Comparison of ENCODE assay signal across 9 cellular contexts in genomic region chr1:19341201-19342076, GRCh38. TPM values are rescaled to one million over a fixed set of nuclear protein-coding genes. Genes with fewer than 3 reads are reported as not detected.
DNase-seq lines count a peak whose midpoint lies in the region; ATAC-seq and TF ChIP-seq lines count a peak whose summit lies in the region.
"Had no signal": no experiment of that assay in that cellular context is flagged by ENCODE, and none has a peak within 500 bp of the region (broad histone marks: within the 10 kb centered on the region; RNA-seq: fewer than 3 reads in every experiment).

No MANE protein-coding gene starts in this region.

- H3K36me3 ChIP-seq in Caco-2 (ENCODE audit: control insufficient read depth, insufficient read depth, low read length) = peaks cover 3% of the 10 kb centered on the region; the same call in 1 of the 2 replicates
- H3K36me3 ChIP-seq in HUES48 (ENCODE audit: control insufficient read depth, insufficient read depth, low read length) = peaks cover 45% of the 10 kb centered on the region
- H3K36me3 ChIP-seq in SK-N-MC (ENCODE audit: insufficient read depth, low read length) = no peaks in the 10 kb centered on the region; the same call in 1 of the 2 replicates
- peaks cover 73% of the 10 kb centered on the region for H3K36me3 ChIP-seq in upper lobe of right lung

- peak; percentile 82 for ATAC-seq in upper lobe of right lung
- ATAC-seq in HG03159 (IDR thresholded peaks at IDR 0.05; ENCODE audit: unreplicated experiment) = no peak

- H3K9me3 ChIP-seq in Caco-2 (no peaks in the 10 kb centered on the region), HUES48 (ENCODE audit: control insufficient read depth, insufficient read depth, low read length) (no peaks in the 10 kb centered on the region), SK-N-MC (ENCODE audit: low read depth, low read length) (no peaks in the 10 kb centered on the region), upper lobe of right lung (no peaks in the 10 kb centered on the region)

- CTCF ChIA-PET in Caco-2 (lab: Charles Lee) = interaction anchor here (0.9 to 1.4 kb wide), 2 partner anchors 23 to 309 kb away, joined by 3 to 4 read pairs; no protein-coding TSS in a partner anchor
- CTCF ChIA-PET in activated naive CD4-positive, alpha-beta T cell treated with anti-CD3 and anti-CD28 coated beads for 36 hours (lab: Charles Lee) = interaction anchor here (0.5 to 1.8 kb wide), 8 partner anchors 21 to 320 kb away, joined by 3 to 6 read pairs (median 3); partner anchors contain the start of genes EMC1 and MRTO4

- H3K4me3 Mint-ChIP-seq in Caco-2 (ENCODE audit: unreplicated experiment) = no peak overlapping the region
- no peak overlapping the region for H3K4me3 Mint-ChIP-seq in activated naive CD4-positive, alpha-beta T cell treated with anti-CD3 and anti-CD28 coated beads for 36 hours
- H3K4me3 Mint-ChIP-seq: T-helper 1 cell treated with Interleukin-12 subunit alpha and Interleukin-12 subunit beta and Interleukin-4 antibody, amounts not matched to agents 30 μg/mL and 1 μg/mL, for 36 hours had no signal

- H3K27ac ChIP-seq in HUES48 (ENCODE audit: low read depth, low read length) (peak overlapping the region; percentile 29), SK-N-MC (no peak overlapping the region), upper lobe of right lung (no peak overlapping the region)

- H3K4me1 Mint-ChIP-seq in Caco-2 (ENCODE audit: low read depth, unreplicated experiment) = peaks cover 6% of the 10 kb centered on the region
- H3K4me1 Mint-ChIP-seq in activated naive CD4-positive, alpha-beta T cell treated with anti-CD3 and anti-CD28 coated beads for 36 hours (ENCODE audit: low read depth) = peaks cover 10% of the 10 kb centered on the region

- H3K27ac Mint-ChIP-seq in Caco-2 (ENCODE audit: unreplicated experiment) = no peak overlapping the region
- no peak overlapping the region for H3K27ac Mint-ChIP-seq in activated naive CD4-positive, alpha-beta T cell treated with anti-CD3 and anti-CD28 coated beads for 36 hours
- H3K27ac Mint-ChIP-seq: T-helper 1 cell treated with Interleukin-12 subunit alpha and Interleukin-12 subunit beta and Interleukin-4 antibody, amounts not matched to agents 30 μg/mL and 1 μg/mL, for 36 hours had no signal

- DNase-seq in Caco-2 (peak; percentile 62 to 75), SK-N-MC (ENCODE audit: low read depth, low spot score) (peak; percentile 18), glomerular visceral epithelial cell (ENCODE audit: extremely low spot score) (peak; percentile 70), posterior cingulate gyrus (peak in 8 of 10 donors; percentile 50 to 95 (median 69)), upper lobe of right lung (peak; percentile 83)
- peak; percentile 86 for DNase-seq in activated naive CD4-positive, alpha-beta T cell treated with anti-CD3 and anti-CD28 coated beads for 36 hours

- intact Hi-C loops in Caco-2 (cut with micrococcal nuclease; ENCODE audit: unreplicated experiment) (loop anchor here (2.0 kb wide), 1 partner anchor 311 kb away; no protein-coding TSS in a partner anchor), posterior cingulate gyrus (cut with DNase I) (no loop called here), upper lobe of right lung (cut with DNase I) (no loop called here)
- intact Hi-C loops in activated naive CD4-positive, alpha-beta T cell treated with anti-CD3 and anti-CD28 coated beads for 36 hours (cut with micrococcal nuclease) = loop anchor here (1.0 to 5.0 kb wide), 3 partner anchors 51 to 241 kb away; partner anchors contain the start of genes EMC1 and MRTO4

- H3K4me1 ChIP-seq in Caco-2 (peaks cover 3% of the 10 kb centered on the region; the same call in 1 of the 2 replicates), HUES48 (ENCODE audit: control insufficient read depth, insufficient read depth, low read length) (peaks cover 14% of the 10 kb centered on the region), upper lobe of right lung (no peaks in the 10 kb centered on the region)

- no TSS peak for BruUV-seq in Caco-2 (replicated peaks; lab: Mats Ljungman, UMichigan)

- POLR2A ChIA-PET in Caco-2 (lab: Charles Lee) = no interaction called here

- no peaks in the 10 kb centered on the region for H3K27me3 Mint-ChIP-seq in Caco-2 (ENCODE audit: insufficient read depth, unreplicated experiment)
- no peaks in the 10 kb centered on the region for H3K27me3 Mint-ChIP-seq in activated naive CD4-positive, alpha-beta T cell treated with anti-CD3 and anti-CD28 coated beads for 36 hours (ENCODE audit: low read depth)

- H3K36me3 Mint-ChIP-seq in Caco-2 (ENCODE audit: insufficient read depth, unreplicated experiment) = peaks cover 57% of the 10 kb centered on the region
- H3K36me3 Mint-ChIP-seq in activated naive CD4-positive, alpha-beta T cell treated with anti-CD3 and anti-CD28 coated beads for 36 hours (ENCODE audit: low read depth) = peaks cover 8% of the 10 kb centered on the region

- no peaks in the 10 kb centered on the region for H3K9me3 Mint-ChIP-seq in Caco-2 (ENCODE audit: unreplicated experiment)
- H3K9me3 Mint-ChIP-seq in activated naive CD4-positive, alpha-beta T cell treated with anti-CD3 and anti-CD28 coated beads for 36 hours = no peaks in the 10 kb centered on the region
- H3K9me3 Mint-ChIP-seq: T-helper 1 cell treated with Interleukin-12 subunit alpha and Interleukin-12 subunit beta and Interleukin-4 antibody, amounts not matched to agents 30 μg/mL and 1 μg/mL, for 36 hours had no signal

- no peak overlapping the region for H3K4me3 ChIP-seq in Caco-2 (ENCODE audit: low read depth, low read length)
- H3K4me3 ChIP-seq in HUES48 (ENCODE audit: low read depth, low read length) = no peak overlapping the region
- no peak overlapping the region for H3K4me3 ChIP-seq in SK-N-MC
- H3K4me3 ChIP-seq in upper lobe of right lung = no peak overlapping the region

- TF ChIP-seq CTCF in Caco-2 (IDR thresholded peaks at IDR 0.05; ENCODE audit: insufficient read depth in 1 of 2, low read depth in 1 of 2, low read length in 1 of 2, severe bottlenecking in 1 of 2, unreplicated experiment in 1 of 2) (peak; percentile 63 to 71), upper lobe of right lung (IDR thresholded peaks at IDR 0.05) (peak; percentile 85)

- H3K9ac ChIP-seq in HUES48 (ENCODE audit: low read depth, low read length) (no peak overlapping the region), SK-N-MC (ENCODE audit: insufficient read length) (no peak overlapping the region)

- H3K27me3 ChIP-seq in Caco-2 (replicated peaks; ENCODE audit: control insufficient read depth, insufficient read depth, low read length) (no peaks in the 10 kb centered on the region), HUES48 (ENCODE audit: control insufficient read depth, insufficient read depth, low read length) (no peaks in the 10 kb centered on the region), upper lobe of right lung (no peaks in the 10 kb centered on the region)

RNA-seq across cellular contexts. Expression of gene SLC66A1, which starts 29.3 kb away (rescaled TPM):
- total RNA-seq in Caco-2 (2022) = 22.0 and 24.0 TPM in 2 replicates
- total RNA-seq in activated naive CD4-positive, alpha-beta T cell treated with anti-CD3 and anti-CD28 coated beads for 36 hours = 1 to 10 TPM; 2.6 to 2.7 TPM
- total RNA-seq in upper lobe of right lung = 20.9 TPM

RNA-seq across cellular contexts. Expression of gene AKR7A2, which starts 29.5 kb away (rescaled TPM):
- total RNA-seq in Caco-2 (2022) = 55.4 and 56.7 TPM in 2 replicates
- total RNA-seq in activated naive CD4-positive, alpha-beta T cell treated with anti-CD3 and anti-CD28 coated beads for 36 hours = 10 to 100 TPM; 36.6 to 38.8 TPM
- total RNA-seq in upper lobe of right lung = 39.1 TPM

RNA-seq across cellular contexts. Expression of gene AKR7A3, which starts 52.9 kb away (rescaled TPM):
- total RNA-seq in Caco-2 (2022) (2.4 and 2.8 TPM in 2 replicates), upper lobe of right lung (0.43 TPM)
- under 1 TPM; 0.19 to 0.22 TPM for total RNA-seq in activated naive CD4-positive, alpha-beta T cell treated with anti-CD3 and anti-CD28 coated beads for 36 hours

Comparison
In these comparisons a context has a peak if more than half of its experiments do, and no peak if none do; other contexts are left out.
1. DNase-seq: peak in every context shown above with its lines; median percentile 86 in activated naive CD4-positive, alpha-beta T cell treated with anti-CD3 and anti-CD28 coated beads for 36 hours; 83 in upper lobe of right lung; 70 in glomerular visceral epithelial cell; 69 in posterior cingulate gyrus; 68 in Caco-2; 18 in SK-N-MC.
2. intact Hi-C loops: an anchor here in Caco-2 (2.0 kb wide) and activated naive CD4-positive, alpha-beta T cell treated with anti-CD3 and anti-CD28 coated beads for 36 hours (1.0 to 5.0 kb wide); none called in posterior cingulate gyrus and upper lobe of right lung.